10 cellular contexts compared by ENCODE assay signal in genomic region chr12:42180990-42181611, GRCh38. TPM values are rescaled to one million over a fixed set of nuclear protein-coding genes. Genes with fewer than 3 reads are reported as not detected.
A peak's percentile ranks its signal among the peaks of the same experiment; 100 is the strongest.
DNase-seq lines count a peak whose midpoint lies in the region; ATAC-seq, FAIRE-seq and TF ChIP-seq lines count a peak whose summit lies in the region.
"Had no signal": no experiment of that assay in that cellular context is flagged by ENCODE, and none has a peak within 500 bp of the region (broad histone marks: within the 10 kb centered on the region; RNA-seq: fewer than 3 reads in every experiment).

No MANE protein-coding gene starts in this region.

- DNase-seq in CD14-positive monocyte (ENCODE audit: low spot score) = no peak
- DNase-seq in LHCN-M2 (ENCODE audit: low read depth) = peak; percentile 46
- peak; percentile 6 to 13 for DNase-seq in T47D (ENCODE audit: low read depth in 1 of 2, low spot score in 1 of 2)
- peak; percentile 50 for DNase-seq in HepG2 (ENCODE audit: low spot score)
- DNase-seq in SW 1271 (lab: John Stamatoyannopoulos, UW) = no peak
- no peak for DNase-seq in superior temporal gyrus (ENCODE audit: extremely low spot score)
- DNase-seq in mesenteric fat pad (ENCODE audit: low spot score) = no peak
- DNase-seq: stimulated activated CD4-positive, alpha-beta T cell treated with anti-CD3 and anti-CD28 coated beads, Interleukin-12 subunit alpha, Interleukin-12 subunit beta, amount 100 ng/mL, for 4 hours had no signal

- H3K36me3 Mint-ChIP-seq in CD14-positive monocyte = peaks cover 33 to 35% of the 10 kb centered on the region in 2 donors

- peak overlapping the region in 5 of 7 donors; percentile 10 to 68 (median 34) for H3K27ac Mint-ChIP-seq in CD14-positive monocyte

- H3K36me3 ChIP-seq in HepG2 (replicated peaks in 1 of 2; ENCODE audit: control insufficient read depth in 1 of 2, insufficient read depth in 2 of 2, low read length in 2 of 2) = peaks cover 0 to 2% of the 10 kb centered on the region in 2 experiments; a peak in 1 of 5 replicates

- no peak for TF ChIP-seq POLR2A in HepG2 (IDR thresholded peaks at IDR 0.05; ENCODE audit: insufficient read depth in 1 of 2, low read depth in 2 of 2, low read length in 2 of 2)

- intact Hi-C loops in CD14-positive monocyte (cut with micrococcal nuclease) = no loop called here
- intact Hi-C loops in HepG2 (cut with micrococcal nuclease; ENCODE audit: unreplicated experiment) = no loop called here

- POLR2A ChIA-PET in HepG2 (lab: Yijun Ruan, JAX) = no interaction called here

- no peak overlapping the region for H3K4me3 ChIP-seq in HepG2 (replicated peaks in 1 of 3; ENCODE audit: insufficient read depth in 1 of 3, low read depth in 2 of 3, low read length in 3 of 3)
- H3K4me3 ChIP-seq: BLaER1 had no signal

- BruUV-seq in HepG2 (replicated peaks; lab: Mats Ljungman, UMichigan) = no TSS peak

- H3K4me1 Mint-ChIP-seq in CD14-positive monocyte = peaks cover 20% of the 10 kb centered on the region

- peaks cover 0 to 4% (median 2%) of the 10 kb centered on the region in 7 donors for H3K9me3 Mint-ChIP-seq in CD14-positive monocyte

- TF ChIP-seq CTCF in CD14-positive monocyte (IDR thresholded peaks at IDR 0.05) (no peak), HepG2 (CRISPR knock-in tag; IDR thresholded peaks at IDR 0.05) (no peak)

- H3K9ac ChIP-seq in HepG2 (ENCODE audit: insufficient read depth, low read depth, low read length) = no peak overlapping the region
- H3K9ac ChIP-seq: BLaER1 had no signal

- no peak overlapping the region for H2AFZ ChIP-seq in HepG2 (ENCODE audit: low read length)

- no peaks in the 10 kb centered on the region for H3K27me3 Mint-ChIP-seq in CD14-positive monocyte (ENCODE audit: low read depth in 3 of 3)

- no peaks in the 10 kb centered on the region for H4K20me1 ChIP-seq in HepG2 (ENCODE audit: insufficient read depth, low read length)

- ATAC-seq in HepG2 (peak; percentile 73), HG02610 (IDR thresholded peaks at IDR 0.05; ENCODE audit: unreplicated experiment) (no peak)

- FAIRE-seq in HepG2 (lab: Jason Lieb, UNC) = peak; percentile 64

- H3K27me3 ChIP-seq in HepG2 (ENCODE audit: control insufficient read depth in 1 of 2, insufficient read depth in 2 of 2, low read length in 2 of 2) = no peaks in the 10 kb centered on the region
- H3K27me3 ChIP-seq: BLaER1 had no signal

- TF ChIP-seq EP300 in HepG2 (IDR thresholded peaks at IDR 0.05; ENCODE audit: low read depth in 2 of 2, low read length in 2 of 2) (no peak), HepG2 (CRISPR knock-in tag; IDR thresholded peaks at IDR 0.05; ENCODE audit: borderline replicate concordance) (no peak)

- CTCF ChIA-PET in HepG2 (lab: Yijun Ruan, JAX; ENCODE audit: low intra/inter-chr PET ratio, low total read pairs) = no interaction called here

- WGBS in HepG2 (ENCODE audit: low lambda C conversion rate) = 70% methylated on average over 2 of the region's 2 CpGs

- no peak overlapping the region for H3K4me2 ChIP-seq in HepG2 (ENCODE audit: low read depth, low read length)
- H3K4me2 ChIP-seq: BLaER1 had no signal

- H3K4me3 Mint-ChIP-seq in CD14-positive monocyte = no peak overlapping the region

- no peak for TF ChIP-seq RAD21 in HepG2 (CRISPR knock-in tag; IDR thresholded peaks at IDR 0.05)

- in situ Hi-C loops in T47D (cut with HindIII; ENCODE audit: low pct_unique_long_range_greater_than_20kb, low sequenced_read_pairs) (no loop called here), HepG2 (cut with HindIII; ENCODE audit: extremely low pct_ligation_motif_present, low pct_unique_long_range_greater_than_20kb) (no loop called here)

- H3K9me3 ChIP-seq in HepG2 (ENCODE audit: low read length) = no peaks in the 10 kb centered on the region

- no peak overlapping the region for H3K27ac ChIP-seq in HepG2 (ENCODE audit: extremely low read length, insufficient read depth, low read length)
- H3K27ac ChIP-seq: BLaER1 had no signal

- peaks cover 16% of the 10 kb centered on the region for H3K4me1 ChIP-seq in HepG2 (ENCODE audit: insufficient read depth, low read length)
- H3K4me1 ChIP-seq: BLaER1 had no signal

- no peaks in the 10 kb centered on the region for H3K79me2 ChIP-seq in HepG2 (ENCODE audit: insufficient read depth, low read length)

TF ChIP-seq in HepG2, 621 proteins besides CTCF, POLR2A, EP300 and RAD21 (continues in another document):
- TF ChIP-seq, protein P1, sequence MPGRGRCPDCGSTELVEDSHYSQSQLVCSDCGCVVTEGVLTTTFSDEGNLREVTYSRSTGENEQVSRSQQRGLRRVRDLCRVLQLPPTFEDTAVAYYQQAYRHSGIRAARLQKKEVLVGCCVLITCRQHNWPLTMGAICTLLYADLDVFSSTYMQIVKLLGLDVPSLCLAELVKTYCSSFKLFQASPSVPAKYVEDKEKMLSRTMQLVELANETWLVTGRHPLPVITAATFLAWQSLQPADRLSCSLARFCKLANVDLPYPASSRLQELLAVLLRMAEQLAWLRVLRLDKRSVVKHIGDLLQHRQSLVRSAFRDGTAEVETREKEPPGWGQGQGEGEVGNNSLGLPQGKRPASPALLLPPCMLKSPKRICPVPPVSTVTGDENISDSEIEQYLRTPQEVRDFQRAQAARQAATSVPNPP (CRISPR knock-in tag; IDR thresholded peaks at IDR 0.05) = no peak
- peak; percentile 84 for TF ChIP-seq CEBPG (CRISPR knock-in tag; IDR thresholded peaks at IDR 0.05)

RNA-seq across cellular contexts. Expression of gene GXYLT1, which starts 36.4 kb away (rescaled TPM):
- polyA plus RNA-seq in CD14-positive monocyte (1 to 10 TPM; 4.9 to 7.1 TPM), HepG2 (2011; rRNA removed) (5.8 and 7.8 TPM in 2 replicates)
- total RNA-seq in LHCN-M2 (2014; rRNA removed) (19.2 and 19.8 TPM in 2 replicates), HepG2 (2016; rRNA removed; fragmentation: Illumina TruSeq; extraction: Trizol) (12.8 and 17.0 TPM in 2 replicates), mesenteric fat pad (12.1 TPM)
- polyA plus RNA-seq in LHCN-M2 (2012) = 4.5 TPM
- total RNA-seq in HepG2 (2016; cell fraction: cytosol; rRNA removed; fragmentation: Illumina TruSeq; extraction: Trizol; ENCODE audit: low read depth) = 3.4 and 3.6 TPM in 2 replicates
- 13.3 and 16.9 TPM in 2 replicates for total RNA-seq in HepG2 (2016; cell fraction: insoluble cytoplasmic fraction; rRNA removed; fragmentation: Illumina TruSeq; extraction: Trizol)
- 4.0 and 5.0 TPM in 2 replicates for total RNA-seq in HepG2 (2016; cell fraction: membrane; rRNA removed; fragmentation: Illumina TruSeq; extraction: Trizol)
- total RNA-seq in HepG2 (2016; cell fraction: nucleus; rRNA removed; fragmentation: Illumina TruSeq; extraction: Trizol) = 22.7 and 26.4 TPM in 2 replicates
- polyA plus RNA-seq in HepG2 (2011; cell fraction: cytosol; rRNA removed) = 3.0 and 4.7 TPM in 2 replicates
- polyA plus RNA-seq in HepG2 (2011; cell fraction: nucleus; rRNA removed) = 2.4 and 2.9 TPM in 2 replicates
- polyA plus RNA-seq in HepG2 (2012) = 9.4 and 10.1 TPM in 2 replicates
- polyA plus RNA-seq in HepG2 (2016; cell fraction: cytosol; fragmentation: Illumina TruSeq; extraction: Trizol; ENCODE audit: low read depth) = 1.3 TPM in 2 replicates
- 12.8 and 13.8 TPM in 2 replicates for polyA plus RNA-seq in HepG2 (2016; cell fraction: insoluble cytoplasmic fraction; fragmentation: Illumina TruSeq; extraction: Trizol; ENCODE audit: low read depth)
- 1.9 and 3.0 TPM in 2 replicates for polyA plus RNA-seq in HepG2 (2016; cell fraction: membrane; fragmentation: Illumina TruSeq; extraction: Trizol; ENCODE audit: low read depth)
- polyA plus RNA-seq in HepG2 (2016; cell fraction: nucleus; fragmentation: Illumina TruSeq; extraction: Trizol; ENCODE audit: insufficient read depth, low read depth) = 28.3 and 28.9 TPM in 2 replicates
- 1.9 and 3.8 TPM in 2 replicates for polyA minus RNA-seq in HepG2 (2011; rRNA and poly(A)+ RNA removed; ENCODE audit: low replicate concordance)
- 8.5 and 10.3 TPM in 2 replicates for polyA minus RNA-seq in HepG2 (2011; cell fraction: cytosol; rRNA and poly(A)+ RNA removed)
- 14.8 and 15.8 TPM in 2 replicates for polyA minus RNA-seq in HepG2 (2011; cell fraction: nucleus; rRNA and poly(A)+ RNA removed)

RNA-seq across cellular contexts. Expression of gene YAF2, which starts 56.9 kb away (rescaled TPM):
- polyA plus RNA-seq in CD14-positive monocyte = 1 to 10 TPM; 6.2 to 8.5 TPM
- 17.7 and 17.8 TPM in 2 replicates for total RNA-seq in LHCN-M2 (2014; rRNA removed)
- polyA plus RNA-seq in LHCN-M2 (2012) = 11.7 TPM
- 11.7 and 16.3 TPM in 2 replicates for total RNA-seq in HepG2 (2016; rRNA removed; fragmentation: Illumina TruSeq; extraction: Trizol)
- total RNA-seq in HepG2 (2016; cell fraction: cytosol; rRNA removed; fragmentation: Illumina TruSeq; extraction: Trizol; ENCODE audit: low read depth) = 5.1 and 6.7 TPM in 2 replicates
- 11.1 and 11.4 TPM in 2 replicates for total RNA-seq in HepG2 (2016; cell fraction: insoluble cytoplasmic fraction; rRNA removed; fragmentation: Illumina TruSeq; extraction: Trizol)
- total RNA-seq in HepG2 (2016; cell fraction: membrane; rRNA removed; fragmentation: Illumina TruSeq; extraction: Trizol) = 8.6 and 9.6 TPM in 2 replicates
- 21.1 and 23.7 TPM in 2 replicates for total RNA-seq in HepG2 (2016; cell fraction: nucleus; rRNA removed; fragmentation: Illumina TruSeq; extraction: Trizol)
- polyA plus RNA-seq in HepG2 (2011; rRNA removed) = 6.7 and 8.4 TPM in 2 replicates
- polyA plus RNA-seq in HepG2 (2011; cell fraction: cytosol; rRNA removed) = 2.9 and 4.5 TPM in 2 replicates
- polyA plus RNA-seq in HepG2 (2011; cell fraction: nucleus; rRNA removed) = 5.0 and 6.3 TPM in 2 replicates
- 6.4 and 7.2 TPM in 2 replicates for polyA plus RNA-seq in HepG2 (2012)
- polyA plus RNA-seq in HepG2 (2016; cell fraction: cytosol; fragmentation: Illumina TruSeq; extraction: Trizol; ENCODE audit: low read depth) = 3.5 and 4.5 TPM in 2 replicates
- 14.3 and 16.5 TPM in 2 replicates for polyA plus RNA-seq in HepG2 (2016; cell fraction: insoluble cytoplasmic fraction; fragmentation: Illumina TruSeq; extraction: Trizol; ENCODE audit: low read depth)
- polyA plus RNA-seq in HepG2 (2016; cell fraction: membrane; fragmentation: Illumina TruSeq; extraction: Trizol; ENCODE audit: low read depth) = 8.1 and 9.7 TPM in 2 replicates
- polyA plus RNA-seq in HepG2 (2016; cell fraction: nucleus; fragmentation: Illumina TruSeq; extraction: Trizol; ENCODE audit: insufficient read depth, low read depth) = 14.9 TPM in 2 replicates
- 5.2 and 11.9 TPM in 2 replicates for polyA minus RNA-seq in HepG2 (2011; rRNA and poly(A)+ RNA removed; ENCODE audit: low replicate concordance)
- polyA minus RNA-seq in HepG2 (2011; cell fraction: cytosol; rRNA and poly(A)+ RNA removed) = 7.2 and 7.9 TPM in 2 replicates
- polyA minus RNA-seq in HepG2 (2011; cell fraction: nucleus; rRNA and poly(A)+ RNA removed) = 50.7 and 52.8 TPM in 2 replicates
- total RNA-seq in mesenteric fat pad = 39.8 TPM

Comparison
In these comparisons a context has a peak if more than half of its experiments do, and no peak if none do; other contexts are left out.
1. DNase-seq: peak in LHCN-M2 (single experiment), T47D (2 of 2) and HepG2 (single experiment); none in CD14-positive monocyte (single experiment), SW 1271 (0 of 2), superior temporal gyrus (single experiment) and mesenteric fat pad (single experiment).